25 cellular contexts compared by ENCODE assay signal in the genomic region with DNA sequence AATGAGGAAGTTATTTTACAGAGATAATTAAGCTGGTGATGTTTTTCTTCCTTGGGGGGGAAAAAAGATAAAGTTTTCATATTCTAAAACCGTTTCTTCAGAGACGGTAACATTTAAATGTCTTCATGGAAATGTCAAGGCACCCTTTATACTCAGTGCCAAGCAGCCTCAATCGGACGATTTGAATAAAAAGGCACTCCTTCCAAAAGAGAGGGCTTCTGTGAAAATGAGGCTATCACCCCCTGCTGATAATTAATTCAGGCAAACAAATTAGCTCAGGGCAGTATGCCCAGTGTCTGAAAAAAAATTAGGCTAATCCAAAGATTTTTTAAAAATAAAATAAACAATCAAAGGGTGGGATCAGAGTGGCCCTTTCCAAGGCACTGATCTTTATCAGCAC.
"Had no signal": no experiment of that assay in that cellular context is flagged by ENCODE, and none has a peak within 500 bp of the region (broad histone marks: within the 10 kb centered on the region; RNA-seq: fewer than 3 reads in every experiment).

No MANE protein-coding gene starts in this region.

- DNase-seq: activated CD4-positive, alpha-beta T cell treated with anti-CD3 and anti-CD28 coated beads for 48 hours; activated CD4-positive, alpha-beta T cell treated with anti-CD3 and anti-CD28 coated beads, Interleukin-2, amount 50 U/mL, for 48 hours; activated CD8-positive, alpha-beta memory T cell treated with anti-CD3 and anti-CD28 coated beads for 24 hours; activated effector memory CD4-positive, alpha-beta T cell treated with Interleukin-2 at 50 U/mL for 16 hours; activated naive CD4-positive, alpha-beta T cell treated with anti-CD3 and anti-CD28 coated beads for 36 hours; activated naive CD8-positive, alpha-beta T cell treated with anti-CD3 and anti-CD28 coated beads for 36 hours; adrenal gland; aorta; body of pancreas; endodermal cell; foreskin fibroblast; heart left ventricle; immature natural killer cell; kidney; left colon; naive thymus-derived CD8-positive, alpha-beta T cell; pancreas; psoas muscle; stimulated activated CD4-positive, alpha-beta T cell treated with anti-CD3 and anti-CD28 coated beads, Interleukin-1b, Interleukin-23, amount 100 ng/mL, for 48 hours; stimulated activated naive B cell treated with anti-CD40 and anti-IgM and Interleukin-4, amounts not matched to agents 10 μg/mL and 1 μg/mL and 100 μg/mL, for 72 hours; stomach; T1000; tibial artery; upper lobe of right lung; WERI-Rb-1 had no signal
